Comparison of ENCODE assay signal across 8 cellular contexts in the genomic region with DNA sequence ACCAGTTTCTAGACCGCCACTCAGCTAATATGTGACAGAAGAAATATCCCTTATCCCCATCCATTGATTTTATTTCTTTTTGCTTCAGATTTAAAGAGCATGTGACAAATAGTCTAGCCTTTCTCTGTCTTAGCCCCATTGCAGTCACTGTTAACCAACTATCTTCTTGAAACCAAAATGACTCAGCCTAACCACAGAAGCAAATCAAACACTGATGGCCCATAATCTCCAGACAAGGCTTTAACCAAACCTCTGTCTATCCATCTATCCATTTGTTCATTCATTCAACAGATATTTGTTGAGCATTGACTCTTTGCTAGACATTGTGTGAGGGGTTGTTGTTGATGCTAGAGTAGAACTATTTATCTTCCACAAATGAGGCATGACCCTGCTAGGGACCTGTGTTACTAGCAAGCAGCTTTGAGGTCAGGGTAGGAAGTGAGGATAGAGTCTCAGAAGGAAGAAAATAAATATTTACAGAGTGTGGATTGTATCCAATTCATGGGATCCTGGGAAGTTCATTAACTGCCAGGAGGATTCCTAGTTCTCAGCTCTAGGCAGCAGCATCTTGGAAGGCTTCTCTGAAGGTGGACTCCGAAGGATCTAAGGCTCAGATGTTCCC. TPM values are rescaled to one million over a fixed set of nuclear protein-coding genes. Genes with fewer than 3 reads are reported as not detected.
DNase-seq lines count a peak whose midpoint lies in the region; ATAC-seq and TF ChIP-seq lines count a peak whose summit lies in the region.

No MANE protein-coding gene starts in this region.

- H3K4me3 Mint-ChIP-seq in endothelial cell (ENCODE audit: unreplicated experiment) = no peak overlapping the region

- POLR2A ChIA-PET in HEK293T (lab: Yijun Ruan, JAX) = interaction anchor here (1.0 kb wide), 2 partner anchors 12 to 40 kb away, joined by 3 read pairs; a partner anchor contains a TSS

- no peaks in the 10 kb centered on the region for H3K9me3 ChIP-seq in MG63

- DNase-seq in fibroblast of mammary gland (ENCODE audit: low read depth) (peak; percentile 69), MG63 (no peak), endothelial cell (ENCODE audit: low spot score) (no peak), GF-D8 (lab: John Stamatoyannopoulos, UW) (no peak), HEK293T (ENCODE audit: extremely low spot score) (no peak)

- TF ChIP-seq CTCF in fibroblast of mammary gland (conservative IDR thresholded peaks at IDR 0.05; ENCODE audit: control insufficient read depth, insufficient read depth, low read depth, low read length) (no peak), endothelial cell (IDR thresholded peaks at IDR 0.05; ENCODE audit: unreplicated experiment) (no peak)

- no peaks in the 10 kb centered on the region for H3K36me3 ChIP-seq in MG63

- no peaks in the 10 kb centered on the region for H3K27me3 ChIP-seq in MG63

- H3K9me3 Mint-ChIP-seq in endothelial cell (ENCODE audit: unreplicated experiment) = no peaks in the 10 kb centered on the region

- peaks cover 31% of the 10 kb centered on the region for H3K36me3 Mint-ChIP-seq in endothelial cell (ENCODE audit: low read depth, unreplicated experiment)

- ATAC-seq in GM18508 (IDR thresholded peaks at IDR 0.05; ENCODE audit: insufficient read depth, unreplicated experiment) = peak; percentile 96
- ATAC-seq in GM21723 (IDR thresholded peaks at IDR 0.05; ENCODE audit: unreplicated experiment) = peak; percentile 93
- peak; percentile 94 for ATAC-seq in HG03521 (IDR thresholded peaks at IDR 0.05; ENCODE audit: unreplicated experiment)

- H3K27me3 Mint-ChIP-seq in endothelial cell (ENCODE audit: unreplicated experiment) = peaks cover 2% of the 10 kb centered on the region

- CTCF ChIA-PET in HEK293T (lab: Yijun Ruan, JAX) = no interaction called here

- no peak overlapping the region for H3K4me3 ChIP-seq in fibroblast of mammary gland (ENCODE audit: control insufficient read depth, low read depth, low read length)
- no peak overlapping the region for H3K4me3 ChIP-seq in MG63

- no peak overlapping the region for H3K27ac Mint-ChIP-seq in endothelial cell (ENCODE audit: unreplicated experiment)

- H3K4me1 Mint-ChIP-seq in endothelial cell (ENCODE audit: unreplicated experiment) = no peaks in the 10 kb centered on the region

TF ChIP-seq in HEK293T, 16 proteins besides CTCF, POLR2A, EP300 and RAD21:
- TF ChIP-seq SUZ12 (IDR thresholded peaks at IDR 0.05) = no peak
- no peak for TF ChIP-seq FOXM1 (IDR thresholded peaks at IDR 0.05; ENCODE audit: borderline replicate concordance)
- TF ChIP-seq ARNT (IDR thresholded peaks at IDR 0.05) = no peak
- TF ChIP-seq BHLHE40 (IDR thresholded peaks at IDR 0.05; ENCODE audit: borderline replicate concordance) = no peak
- no peak for TF ChIP-seq SP1 (IDR thresholded peaks at IDR 0.05)
- no peak for TF ChIP-seq ELF4 (IDR thresholded peaks at IDR 0.05)
- TF ChIP-seq FOXA1 (IDR thresholded peaks at IDR 0.05) = no peak
- no peak for TF ChIP-seq TARDBP (IDR thresholded peaks at IDR 0.05)
- TF ChIP-seq ZNF384 (IDR thresholded peaks at IDR 0.05) = no peak
- no peak for TF ChIP-seq FOXK2 (IDR thresholded peaks at IDR 0.05)
- TF ChIP-seq CTBP1 (IDR thresholded peaks at IDR 0.05; ENCODE audit: borderline replicate concordance) = no peak
- TF ChIP-seq NFRKB (IDR thresholded peaks at IDR 0.05) = no peak
- TF ChIP-seq, protein P1, sequence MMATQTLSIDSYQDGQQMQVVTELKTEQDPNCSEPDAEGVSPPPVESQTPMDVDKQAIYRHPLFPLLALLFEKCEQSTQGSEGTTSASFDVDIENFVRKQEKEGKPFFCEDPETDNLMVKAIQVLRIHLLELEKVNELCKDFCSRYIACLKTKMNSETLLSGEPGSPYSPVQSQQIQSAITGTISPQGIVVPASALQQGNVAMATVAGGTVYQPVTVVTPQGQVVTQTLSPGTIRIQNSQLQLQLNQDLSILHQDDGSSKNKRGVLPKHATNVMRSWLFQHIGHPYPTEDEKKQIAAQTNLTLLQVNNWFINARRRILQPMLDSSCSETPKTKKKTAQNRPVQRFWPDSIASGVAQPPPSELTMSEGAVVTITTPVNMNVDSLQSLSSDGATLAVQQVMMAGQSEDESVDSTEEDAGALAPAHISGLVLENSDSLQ (IDR thresholded peaks at IDR 0.05) = no peak
- TF ChIP-seq L3MBTL2 (conservative IDR thresholded peaks at IDR 0.05) = no peak
- no peak for TF ChIP-seq HDGF (IDR thresholded peaks at IDR 0.05; ENCODE audit: borderline replicate concordance)
TF ChIP-seq in HEK293T: peak in this region for 0.

RNA-seq across cellular contexts. Expression of a gene that starts 22.5 kb away (rescaled TPM):
- total RNA-seq in MG63 (2014; rRNA removed; shearing (Covaris generic); ENCODE audit: low replicate concordance) = 25.9 and 40.6 TPM in 2 replicates
- total RNA-seq in endothelial cell (ENCODE audit: unreplicated experiment) = 53.2 TPM

RNA-seq across cellular contexts. Expression of a gene that starts 22.8 kb away (rescaled TPM):
- total RNA-seq in MG63 (2014; rRNA removed; shearing (Covaris generic); ENCODE audit: low replicate concordance) = 30.1 and 34.8 TPM in 2 replicates
- 37.8 TPM for total RNA-seq in endothelial cell (ENCODE audit: unreplicated experiment)

RNA-seq across cellular contexts. Expression of a gene that starts 39.8 kb away (rescaled TPM):
- 879 and 3,439 TPM in 2 replicates for total RNA-seq in MG63 (2014; rRNA removed; shearing (Covaris generic); ENCODE audit: low replicate concordance)
- 225 TPM for total RNA-seq in endothelial cell (ENCODE audit: unreplicated experiment)

RNA-seq across cellular contexts. Expression of a gene that starts 44.6 kb away (rescaled TPM):
- total RNA-seq in MG63 (2014; rRNA removed; shearing (Covaris generic); ENCODE audit: low replicate concordance) = 0.59 TPM in 1 of 2 replicates, not detected in the other
- total RNA-seq in endothelial cell (ENCODE audit: unreplicated experiment) = 9.4 TPM

RNA-seq across cellular contexts. Expression of a gene that starts 54.7 kb away (rescaled TPM):
- not detected in 2 replicates for total RNA-seq in MG63 (2014; rRNA removed; shearing (Covaris generic); ENCODE audit: low replicate concordance)
- 17.9 TPM for total RNA-seq in endothelial cell (ENCODE audit: unreplicated experiment)
